25 cellular contexts compared by ENCODE assay signal in the genomic region with DNA sequence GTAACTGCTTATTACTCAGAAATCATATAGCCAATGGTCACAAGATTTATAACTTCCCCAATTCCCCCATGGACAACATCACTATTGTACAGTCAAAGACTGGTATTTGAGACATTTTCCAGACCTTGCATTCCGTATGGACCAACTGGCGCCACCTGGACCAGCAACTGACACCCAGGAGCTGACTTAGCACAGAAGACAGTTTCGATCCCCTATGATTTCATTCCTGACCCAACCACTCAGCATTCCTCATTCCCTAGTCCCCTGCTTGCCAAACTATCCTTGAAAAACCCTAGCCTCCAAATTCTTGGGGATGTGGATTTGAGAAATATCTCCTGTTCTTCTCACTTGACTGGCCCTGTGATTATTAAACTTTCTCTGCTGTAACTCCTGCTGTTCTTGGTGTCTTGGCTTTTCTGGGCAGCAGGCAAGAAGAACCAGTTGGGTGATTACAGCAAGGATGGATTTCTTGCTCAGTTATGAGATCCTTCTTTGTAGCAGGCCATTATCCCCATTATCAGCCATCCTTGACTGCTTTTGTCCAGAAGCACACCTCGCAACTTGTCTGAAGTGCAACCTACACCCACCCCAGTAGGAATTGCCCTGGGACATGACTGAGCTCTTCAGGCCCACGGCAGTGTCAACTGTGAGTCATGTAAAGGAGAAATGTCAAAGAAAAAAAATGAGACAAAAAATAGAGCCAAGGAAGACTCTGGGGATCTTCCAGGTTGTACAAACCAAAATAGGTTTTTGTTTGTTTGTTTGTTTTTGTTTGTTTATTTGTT. TPM values are rescaled to one million over a fixed set of nuclear protein-coding genes. Genes with fewer than 3 reads are reported as not detected.
"Had no signal": no experiment of that assay in that cellular context is flagged by ENCODE, and none has a peak within 500 bp of the region (broad histone marks: within the 10 kb centered on the region; RNA-seq: fewer than 3 reads in every experiment).

No MANE protein-coding gene starts in this region.

- DNase-seq: effector memory CD4-positive, alpha-beta T cell; esophagus squamous epithelium; foreskin fibroblast; heart left ventricle; islet precursor cell; natural killer cell; spleen; stimulated activated CD4-positive, alpha-beta T cell treated with anti-CD3 and anti-CD28 coated beads, Interleukin-15, amount 100 ng/mL, for 24 hours; stimulated activated CD4-positive, alpha-beta T cell treated with anti-CD3 and anti-CD28 coated beads, Interleukin-1b, Interleukin-23, amount 100 ng/mL, for 48 hours; stimulated activated CD4-positive, alpha-beta T cell treated with anti-CD3 and anti-CD28 coated beads, Interleukin-4, amount 100 ng/mL, for 24 hours; tibial artery had no signal

- H3K4me1 ChIP-seq: esophagus squamous epithelium, spleen, tibial artery had no signal

- FAIRE-seq: endometrium had no signal

- H3K27ac ChIP-seq: esophagus squamous epithelium, heart left ventricle, spleen, tibial artery had no signal

- ATAC-seq: heart left ventricle; left lobe of liver; natural killer cell; sciatic nerve; stimulated activated memory B cell treated with anti-CD40 and anti-IgM and Interleukin-4, amounts not matched to agents 10 μg/mL and 1 μg/mL and 100 μg/mL, for 72 hours had no signal

- H3K4me3 ChIP-seq: esophagus squamous epithelium, heart left ventricle, spleen, tibial artery had no signal

- H3K9me3 ChIP-seq: heart left ventricle, spleen, tibial artery had no signal

- H3K36me3 ChIP-seq: esophagus squamous epithelium, heart left ventricle, spleen, tibial artery had no signal

- H3K27me3 ChIP-seq: heart left ventricle, tibial artery had no signal

RNA-seq across cellular contexts. Expression of a gene that starts 40.7 kb away (rescaled TPM):
- total RNA-seq: epithelial cell of proximal tubule, esophagus squamous epithelium, glomerular endothelial cell, heart left ventricle, left lobe of liver, lower leg skin, mesothelial cell of epicardium, mucosa of gallbladder, myocyte, natural killer cell, osteocyte, pulmonary artery endothelial cell, sciatic nerve, skeletal muscle tissue, spleen had no signal
- polyA plus RNA-seq: heart left ventricle, spleen had no signal

RNA-seq across cellular contexts. Expression of a gene that starts 49.0 kb away (rescaled TPM):
- total RNA-seq: esophagus squamous epithelium, glomerular endothelial cell, myocyte, skeletal muscle tissue, urinary bladder had no signal
- polyA plus RNA-seq: heart left ventricle had no signal
